In the genomic region with DNA sequence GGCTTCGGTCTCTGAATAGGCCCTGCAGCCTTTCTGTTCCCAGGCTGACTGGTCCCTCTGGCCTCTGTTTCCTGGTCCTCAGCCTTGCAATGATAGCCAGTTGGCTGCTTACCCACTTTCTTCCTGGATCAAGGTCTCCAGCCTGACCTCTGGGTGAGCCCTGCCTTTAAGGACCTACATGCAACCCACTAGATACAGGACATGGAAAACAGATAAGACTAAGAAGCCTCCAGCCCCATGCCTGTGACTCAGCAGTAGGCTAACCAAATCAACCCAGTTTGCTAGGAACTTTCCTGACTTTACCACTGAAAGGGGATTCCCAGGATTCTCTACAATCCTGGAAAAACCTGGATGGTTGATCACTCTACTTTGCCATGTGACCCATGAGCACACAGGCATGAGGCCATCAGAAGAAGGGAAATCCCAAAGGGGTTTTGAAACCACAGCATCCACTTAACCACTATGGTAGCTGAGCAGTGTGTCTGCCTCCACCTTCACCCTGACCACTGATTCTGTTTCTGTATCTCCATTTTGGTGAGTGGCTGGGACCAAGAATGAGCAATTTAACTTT, we compare ENCODE assay signal across 1 cellular context.
TF ChIP-seq lines count a peak whose summit lies in the region.

No MANE protein-coding gene starts in this region.

TF ChIP-seq in K562, 482 proteins besides CTCF, POLR2A, EP300 and RAD21 (continued from another document and continues in another):
- no peak for TF ChIP-seq ZNF165 (CRISPR knock-in tag; IDR thresholded peaks at IDR 0.05; ENCODE audit: borderline replicate concordance)
- peak; percentile 62 for TF ChIP-seq ZKSCAN1 (IDR thresholded peaks at IDR 0.05; ENCODE audit: low read depth, low read length)
- peak; percentile 88 for TF ChIP-seq TEAD4 (IDR thresholded peaks at IDR 0.05; ENCODE audit: low read length)
- TF ChIP-seq TEAD4 (CRISPR knock-in tag; IDR thresholded peaks at IDR 0.05; ENCODE audit: borderline replicate concordance) = no peak
- TF ChIP-seq SAFB (IDR thresholded peaks at IDR 0.05; ENCODE audit: borderline replicate concordance, low read depth, low read length) = no peak
- TF ChIP-seq, protein P1, sequence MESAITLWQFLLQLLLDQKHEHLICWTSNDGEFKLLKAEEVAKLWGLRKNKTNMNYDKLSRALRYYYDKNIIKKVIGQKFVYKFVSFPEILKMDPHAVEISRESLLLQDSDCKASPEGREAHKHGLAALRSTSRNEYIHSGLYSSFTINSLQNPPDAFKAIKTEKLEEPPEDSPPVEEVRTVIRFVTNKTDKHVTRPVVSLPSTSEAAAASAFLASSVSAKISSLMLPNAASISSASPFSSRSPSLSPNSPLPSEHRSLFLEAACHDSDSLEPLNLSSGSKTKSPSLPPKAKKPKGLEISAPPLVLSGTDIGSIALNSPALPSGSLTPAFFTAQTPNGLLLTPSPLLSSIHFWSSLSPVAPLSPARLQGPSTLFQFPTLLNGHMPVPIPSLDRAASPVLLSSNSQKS (CRISPR knock-in tag; IDR thresholded peaks at IDR 0.05) = no peak
- TF ChIP-seq PCBP2 (IDR thresholded peaks at IDR 0.05; ENCODE audit: low read depth, low read length, poor library complexity, severe bottlenecking) = no peak
- peak; percentile 32 to 71; a peak in 2 of 4 replicates for TF ChIP-seq TRIM24 (IDR thresholded peaks at IDR 0.05)
- no peak for TF ChIP-seq ZNF830 (CRISPR knock-in tag; IDR thresholded peaks at IDR 0.05)
- TF ChIP-seq, protein P2, sequence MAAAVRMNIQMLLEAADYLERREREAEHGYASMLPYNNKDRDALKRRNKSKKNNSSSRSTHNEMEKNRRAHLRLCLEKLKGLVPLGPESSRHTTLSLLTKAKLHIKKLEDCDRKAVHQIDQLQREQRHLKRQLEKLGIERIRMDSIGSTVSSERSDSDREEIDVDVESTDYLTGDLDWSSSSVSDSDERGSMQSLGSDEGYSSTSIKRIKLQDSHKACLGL (CRISPR knock-in tag; IDR thresholded peaks at IDR 0.05; ENCODE audit: borderline replicate concordance, poor library complexity, severe bottlenecking) = no peak
- peak; percentile 69 for TF ChIP-seq ZNF41 (CRISPR knock-in tag; conservative IDR thresholded peaks at IDR 0.05)
- TF ChIP-seq, protein P3, sequence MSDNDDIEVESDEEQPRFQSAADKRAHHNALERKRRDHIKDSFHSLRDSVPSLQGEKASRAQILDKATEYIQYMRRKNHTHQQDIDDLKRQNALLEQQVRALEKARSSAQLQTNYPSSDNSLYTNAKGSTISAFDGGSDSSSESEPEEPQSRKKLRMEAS (CRISPR knock-in tag; IDR thresholded peaks at IDR 0.05) = 0 out of 2 replicates have a peak, but pooled peaks have one; percentile 33
- no peak for TF ChIP-seq SIX5 (IDR thresholded peaks at IDR 0.05; ENCODE audit: borderline replicate concordance in 1 of 2, insufficient read depth in 1 of 2, low read depth in 1 of 2, low read length in 2 of 2)
- TF ChIP-seq, protein P4, sequence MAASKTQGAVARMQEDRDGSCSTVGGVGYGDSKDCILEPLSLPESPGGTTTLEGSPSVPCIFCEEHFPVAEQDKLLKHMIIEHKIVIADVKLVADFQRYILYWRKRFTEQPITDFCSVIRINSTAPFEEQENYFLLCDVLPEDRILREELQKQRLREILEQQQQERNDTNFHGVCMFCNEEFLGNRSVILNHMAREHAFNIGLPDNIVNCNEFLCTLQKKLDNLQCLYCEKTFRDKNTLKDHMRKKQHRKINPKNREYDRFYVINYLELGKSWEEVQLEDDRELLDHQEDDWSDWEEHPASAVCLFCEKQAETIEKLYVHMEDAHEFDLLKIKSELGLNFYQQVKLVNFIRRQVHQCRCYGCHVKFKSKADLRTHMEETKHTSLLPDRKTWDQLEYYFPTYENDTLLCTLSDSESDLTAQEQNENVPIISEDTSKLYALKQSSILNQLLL (CRISPR knock-in tag; IDR thresholded peaks at IDR 0.05; ENCODE audit: borderline replicate concordance) = no peak
- TF ChIP-seq YBX1 (IDR thresholded peaks at IDR 0.05) = no peak
- TF ChIP-seq, protein P5, sequence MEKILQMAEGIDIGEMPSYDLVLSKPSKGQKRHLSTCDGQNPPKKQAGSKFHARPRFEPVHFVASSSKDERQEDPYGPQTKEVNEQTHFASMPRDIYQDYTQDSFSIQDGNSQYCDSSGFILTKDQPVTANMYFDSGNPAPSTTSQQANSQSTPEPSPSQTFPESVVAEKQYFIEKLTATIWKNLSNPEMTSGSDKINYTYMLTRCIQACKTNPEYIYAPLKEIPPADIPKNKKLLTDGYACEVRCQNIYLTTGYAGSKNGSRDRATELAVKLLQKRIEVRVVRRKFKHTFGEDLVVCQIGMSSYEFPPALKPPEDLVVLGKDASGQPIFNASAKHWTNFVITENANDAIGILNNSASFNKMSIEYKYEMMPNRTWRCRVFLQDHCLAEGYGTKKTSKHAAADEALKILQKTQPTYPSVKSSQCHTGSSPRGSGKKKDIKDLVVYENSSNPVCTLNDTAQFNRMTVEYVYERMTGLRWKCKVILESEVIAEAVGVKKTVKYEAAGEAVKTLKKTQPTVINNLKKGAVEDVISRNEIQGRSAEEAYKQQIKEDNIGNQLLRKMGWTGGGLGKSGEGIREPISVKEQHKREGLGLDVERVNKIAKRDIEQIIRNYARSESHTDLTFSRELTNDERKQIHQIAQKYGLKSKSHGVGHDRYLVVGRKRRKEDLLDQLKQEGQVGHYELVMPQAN (IDR thresholded peaks at IDR 0.05; ENCODE audit: borderline replicate concordance) = no peak
- TF ChIP-seq, protein P6, sequence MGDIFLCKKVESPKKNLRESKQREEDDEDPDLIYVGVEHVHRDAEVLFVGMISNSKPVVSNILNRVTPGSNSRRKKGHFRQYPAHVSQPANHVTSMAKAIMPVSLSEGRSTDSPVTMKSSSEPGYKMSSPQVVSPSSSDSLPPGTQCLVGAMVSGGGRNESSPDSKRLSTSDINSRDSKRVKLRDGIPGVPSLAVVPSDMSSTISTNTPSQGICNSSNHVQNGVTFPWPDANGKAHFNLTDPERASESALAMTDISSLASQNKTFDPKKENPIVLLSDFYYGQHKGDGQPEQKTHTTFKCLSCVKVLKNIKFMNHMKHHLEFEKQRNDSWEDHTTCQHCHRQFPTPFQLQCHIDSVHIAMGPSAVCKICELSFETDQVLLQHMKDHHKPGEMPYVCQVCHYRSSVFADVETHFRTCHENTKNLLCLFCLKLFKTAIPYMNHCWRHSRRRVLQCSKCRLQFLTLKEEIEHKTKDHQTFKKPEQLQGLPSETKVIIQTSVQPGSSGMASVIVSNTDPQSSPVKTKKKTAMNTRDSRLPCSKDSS (IDR thresholded peaks at IDR 0.05; ENCODE audit: low read depth, partially characterized antibody) = no peak
- TF ChIP-seq ZNF584 (CRISPR knock-in tag; IDR thresholded peaks at IDR 0.05; ENCODE audit: low read depth) = peak; percentile 89; the same call in 1 of the 2 replicates
- no peak for TF ChIP-seq SP1 (CRISPR knock-in tag; IDR thresholded peaks at IDR 0.05)
- no peak for TF ChIP-seq CHD1 (IDR thresholded peaks at IDR 0.05; ENCODE audit: low read length)
- no peak for TF ChIP-seq ZZZ3 (IDR thresholded peaks at IDR 0.05)
- no peak for TF ChIP-seq COPS2 (conservative IDR thresholded peaks at IDR 0.05)
- peak; percentile 49 for TF ChIP-seq NEUROD1 (IDR thresholded peaks at IDR 0.05; ENCODE audit: borderline replicate concordance, low read depth, low read length, partially characterized antibody)
- no peak for TF ChIP-seq ZNF444 (CRISPR knock-in tag; IDR thresholded peaks at IDR 0.05)
- TF ChIP-seq BHLHE40 (IDR thresholded peaks at IDR 0.05; ENCODE audit: low read length) = peak; percentile 54
- no peak for TF ChIP-seq RB1 (IDR thresholded peaks at IDR 0.05; ENCODE audit: low read depth)
- peak; percentile 93 for TF ChIP-seq DPF2 (IDR thresholded peaks at IDR 0.05)
- no peak for TF ChIP-seq ZNF3 (CRISPR knock-in tag; IDR thresholded peaks at IDR 0.05)
- TF ChIP-seq BRD9 (IDR thresholded peaks at IDR 0.05; ENCODE audit: low read depth, partially characterized antibody) = peak; percentile 67
- no peak for TF ChIP-seq RBBP5 (IDR thresholded peaks at IDR 0.05; ENCODE audit: borderline replicate concordance, insufficient read depth, low read length, poor library complexity, severe bottlenecking)
- no peak for TF ChIP-seq HCFC1 (IDR thresholded peaks at IDR 0.05; ENCODE audit: low read depth, low read length)
- TF ChIP-seq, protein P7, sequence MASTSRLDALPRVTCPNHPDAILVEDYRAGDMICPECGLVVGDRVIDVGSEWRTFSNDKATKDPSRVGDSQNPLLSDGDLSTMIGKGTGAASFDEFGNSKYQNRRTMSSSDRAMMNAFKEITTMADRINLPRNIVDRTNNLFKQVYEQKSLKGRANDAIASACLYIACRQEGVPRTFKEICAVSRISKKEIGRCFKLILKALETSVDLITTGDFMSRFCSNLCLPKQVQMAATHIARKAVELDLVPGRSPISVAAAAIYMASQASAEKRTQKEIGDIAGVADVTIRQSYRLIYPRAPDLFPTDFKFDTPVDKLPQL (IDR thresholded peaks at IDR 0.05; ENCODE audit: extremely low read depth, insufficient read length) = no peak
- TF ChIP-seq ZNF324 (CRISPR knock-in tag; IDR thresholded peaks at IDR 0.05) = no peak
- no peak for TF ChIP-seq LCOR (CRISPR knock-in tag; IDR thresholded peaks at IDR 0.05)
- no peak for TF ChIP-seq HNRNPL (IDR thresholded peaks at IDR 0.05; ENCODE audit: low read depth, low read length)
- peak; percentile 75 for TF ChIP-seq FOXJ2 (tag; IDR thresholded peaks at IDR 0.05)
- TF ChIP-seq, protein P8, sequence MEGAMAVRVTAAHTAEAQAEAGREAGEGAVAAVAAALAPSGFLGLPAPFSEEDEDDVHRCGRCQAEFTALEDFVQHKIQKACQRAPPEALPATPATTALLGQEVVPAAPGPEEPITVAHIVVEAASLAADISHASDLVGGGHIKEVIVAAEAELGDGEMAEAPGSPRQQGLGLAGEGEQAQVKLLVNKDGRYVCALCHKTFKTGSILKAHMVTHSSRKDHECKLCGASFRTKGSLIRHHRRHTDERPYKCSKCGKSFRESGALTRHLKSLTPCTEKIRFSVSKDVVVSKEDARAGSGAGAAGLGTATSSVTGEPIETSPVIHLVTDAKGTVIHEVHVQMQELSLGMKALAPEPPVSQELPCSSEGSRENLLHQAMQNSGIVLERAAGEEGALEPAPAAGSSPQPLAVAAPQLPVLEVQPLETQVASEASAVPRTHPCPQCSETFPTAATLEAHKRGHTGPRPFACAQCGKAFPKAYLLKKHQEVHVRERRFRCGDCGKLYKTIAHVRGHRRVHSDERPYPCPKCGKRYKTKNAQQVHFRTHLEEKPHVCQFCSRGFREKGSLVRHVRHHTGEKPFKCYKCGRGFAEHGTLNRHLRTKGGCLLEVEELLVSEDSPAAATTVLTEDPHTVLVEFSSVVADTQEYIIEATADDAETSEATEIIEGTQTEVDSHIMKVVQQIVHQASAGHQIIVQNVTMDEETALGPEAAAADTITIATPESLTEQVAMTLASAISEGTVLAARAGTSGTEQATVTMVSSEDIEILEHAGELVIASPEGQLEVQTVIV (CRISPR knock-in tag; IDR thresholded peaks at IDR 0.05; ENCODE audit: borderline replicate concordance) = no peak
- peak; percentile 93 for TF ChIP-seq CBFA2T3 (IDR thresholded peaks at IDR 0.05)
- TF ChIP-seq BRD4 (IDR thresholded peaks at IDR 0.05) = no peak
- TF ChIP-seq SAP30 (IDR thresholded peaks at IDR 0.05; ENCODE audit: borderline replicate concordance, insufficient read depth, low read depth, low read length, poor library complexity, severe bottlenecking) = no peak
- TF ChIP-seq, protein P9, sequence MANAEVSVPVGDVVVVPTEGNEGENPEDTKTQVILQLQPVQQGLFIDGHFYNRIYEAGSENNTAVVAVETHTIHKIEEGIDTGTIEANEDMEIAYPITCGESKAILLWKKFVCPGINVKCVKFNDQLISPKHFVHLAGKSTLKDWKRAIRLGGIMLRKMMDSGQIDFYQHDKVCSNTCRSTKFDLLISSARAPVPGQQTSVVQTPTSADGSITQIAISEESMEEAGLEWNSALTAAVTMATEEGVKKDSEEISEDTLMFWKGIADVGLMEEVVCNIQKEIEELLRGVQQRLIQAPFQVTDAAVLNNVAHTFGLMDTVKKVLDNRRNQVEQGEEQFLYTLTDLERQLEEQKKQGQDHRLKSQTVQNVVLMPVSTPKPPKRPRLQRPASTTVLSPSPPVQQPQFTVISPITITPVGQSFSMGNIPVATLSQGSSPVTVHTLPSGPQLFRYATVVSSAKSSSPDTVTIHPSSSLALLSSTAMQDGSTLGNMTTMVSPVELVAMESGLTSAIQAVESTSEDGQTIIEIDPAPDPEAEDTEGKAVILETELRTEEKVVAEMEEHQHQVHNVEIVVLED (CRISPR knock-in tag; IDR thresholded peaks at IDR 0.05) = no peak
- TF ChIP-seq HOXB6 (CRISPR knock-in tag; IDR thresholded peaks at IDR 0.05; ENCODE audit: borderline replicate concordance) = no peak
